ENCODE assay signal across 8 cellular contexts in the genomic region with DNA sequence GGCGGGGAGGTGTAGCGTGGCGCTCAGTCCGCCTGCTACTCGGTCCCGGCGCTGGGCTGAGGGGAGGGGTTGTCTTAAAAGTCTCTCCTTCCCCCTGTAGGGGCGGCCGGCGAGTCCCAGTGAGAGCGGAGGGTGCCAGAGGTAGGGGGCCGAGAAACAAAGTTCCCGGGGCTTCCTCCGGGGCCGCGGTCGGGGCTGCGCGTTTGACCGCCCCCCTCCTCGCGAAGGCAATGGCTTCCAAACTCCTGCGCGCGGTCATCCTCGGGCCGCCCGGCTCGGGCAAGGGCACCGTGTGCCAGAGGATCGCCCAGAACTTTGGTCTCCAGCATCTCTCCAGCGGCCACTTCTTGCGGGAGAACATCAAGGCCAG. TPM values are rescaled to one million over a fixed set of nuclear protein-coding genes. Genes with fewer than 3 reads are reported as not detected.
DNase-seq lines count a peak whose midpoint lies in the region; ATAC-seq and TF ChIP-seq lines count a peak whose summit lies in the region.
"Not testable (repeated sequence)": the region's sequence is repeated elsewhere in the genome, so short reads cannot be mapped to it uniquely, and the experiment has no call there.

A gene (plus strand): TSS at position 26 of the 370 bp plus-strand sequence. CDS start 205 bp downstream, at position 231.

- not testable (repeated sequence) for H3K27me3 ChIP-seq in HCT116 (ENCODE audit: insufficient read depth, low read length); WERI-Rb-1 (ENCODE audit: insufficient read depth, low read depth, severe bottlenecking); tibial artery
- H3K27me3 ChIP-seq in hepatocyte = peaks cover 10% of the 10 kb centered on the region
- H3K27me3 ChIP-seq in neural progenitor cell = peaks cover 77% of the 10 kb centered on the region

- peaks cover 9 to 31% of the 10 kb centered on the region in 2 experiments for H3K4me1 ChIP-seq in HCT116 (ENCODE audit: control insufficient read depth in 1 of 2, insufficient read depth in 2 of 2, low read length in 2 of 2)
- H3K4me1 ChIP-seq in hepatocyte (ENCODE audit: insufficient read depth) = not testable (repeated sequence)
- H3K4me1 ChIP-seq in neural progenitor cell = peaks cover 11% of the 10 kb centered on the region
- peaks cover 0 to 27% (median 18%) of the 10 kb centered on the region in 4 donors for H3K4me1 ChIP-seq in tibial artery

- intact Hi-C loops in HCT116 (cut with micrococcal nuclease) = loop anchor here (10.0 kb wide), 1 partner anchor 83 kb away; no protein-coding TSS in a partner anchor
- intact Hi-C loops in tibial artery (cut with DNase I; ENCODE audit: low total_unique reads) = loop anchor here (2.0 to 10.0 kb wide), 3 partner anchors 23 to 81 kb away; no protein-coding TSS in a partner anchor

- CTCF ChIA-PET in HCT116 (lab: Charles Lee) = not testable (repeated sequence)

- H3K4me2 ChIP-seq in HCT116 (ENCODE audit: low read length) = peak within 1 kb of the TSS; percentile 96
- peak within 1 kb of the TSS; percentile 98 for H3K4me2 ChIP-seq in hepatocyte
- peak within 1 kb of the TSS; percentile 95 for H3K4me2 ChIP-seq in neural progenitor cell

- H3K79me2 ChIP-seq in HCT116 (ENCODE audit: insufficient read depth, low read length) (peaks cover 42% of the 10 kb centered on the region), hepatocyte (peaks cover 32% of the 10 kb centered on the region)
- H3K79me2 ChIP-seq in neural progenitor cell (ENCODE audit: low read depth) = not testable (repeated sequence)

- peaks cover 33% of the 10 kb centered on the region for H3K4me1 Mint-ChIP-seq in neural progenitor cell

- H3K9me3 ChIP-seq in HCT116 (ENCODE audit: control insufficient read depth in 1 of 2, insufficient read depth in 1 of 2, low read depth in 1 of 2, low read length in 2 of 2); WERI-Rb-1 (ENCODE audit: severe bottlenecking); hepatocyte (ENCODE audit: low read depth); neural progenitor cell (ENCODE audit: low read depth); tibial artery: not testable (repeated sequence)

- H3K27me3 Mint-ChIP-seq in neural progenitor cell (ENCODE audit: insufficient read depth, low read depth) = peaks cover 23% of the 10 kb centered on the region

- peaks cover 21% of the 10 kb centered on the region for H3F3A ChIP-seq in neural progenitor cell (ENCODE audit: low read depth)

- peak within 1 kb of the TSS; percentile 78 for H3K27ac Mint-ChIP-seq in neural progenitor cell

- RAD21 ChIA-PET in HCT116 (lab: Charles Lee; ENCODE audit: low non-redundant PET in 1 of 2, low total read pairs in 2 of 2, uncharacterized antibody in 2 of 2, unreplicated experiment in 2 of 2) = not testable (repeated sequence)

- not testable (repeated sequence) for H3K9me3 Mint-ChIP-seq in neural progenitor cell

- H3K9me2 ChIP-seq in HCT116 (ENCODE audit: insufficient read depth); hepatocyte (replicated peaks; ENCODE audit: insufficient read depth): not testable (repeated sequence)

- not testable (repeated sequence) for H3K36me3 ChIP-seq in HCT116 (ENCODE audit: control insufficient read depth in 1 of 2, insufficient read depth in 2 of 2, low read length in 2 of 2); WERI-Rb-1; hepatocyte (replicated peaks; ENCODE audit: insufficient read depth, low read depth); neural progenitor cell; tibial artery

- POLR2A ChIA-PET in HCT116 (lab: Charles Lee) = not testable (repeated sequence)

- ATAC-seq in GM18502 (IDR thresholded peaks at IDR 0.05; ENCODE audit: poor library complexity, unreplicated experiment) (peak; percentile 20), HCT116 (peak; percentile 68), HG03575 (IDR thresholded peaks at IDR 0.05; ENCODE audit: extremely low read depth, insufficient number of reproducible peaks, low FRiP score, unreplicated experiment) (peak; percentile 3)

- H4K20me1 ChIP-seq in HCT116 (ENCODE audit: insufficient read depth); hepatocyte (ENCODE audit: insufficient read depth, poor library complexity, severe bottlenecking); neural progenitor cell (ENCODE audit: low read depth): not testable (repeated sequence)

- BruUV-seq in HCT116 (replicated peaks; lab: Mats Ljungman, UMichigan) = not testable (repeated sequence)

- TF ChIP-seq POLR2A in HCT116 (IDR thresholded peaks at IDR 0.05; ENCODE audit: borderline replicate concordance, extremely low read depth, insufficient read depth, insufficient read length) = peak; percentile 19

- H3K4me3 ChIP-seq in HCT116 (replicated peaks in 1 of 2; ENCODE audit: low read depth in 1 of 2, low read length in 2 of 2) (peak within 1 kb of the TSS; percentile 70 to 87), WERI-Rb-1 (ENCODE audit: low read depth, low read length) (peak within 1 kb of the TSS; percentile 54), choroid plexus epithelial cell (ENCODE audit: low read depth, low read length) (peak within 1 kb of the TSS; percentile 58), hepatocyte (peak within 1 kb of the TSS; percentile 69), neural progenitor cell (peak within 1 kb of the TSS; percentile 66), tibial artery (peak within 1 kb of the TSS; percentile 69 to 94)

- not testable (repeated sequence) for H3K36me3 Mint-ChIP-seq in neural progenitor cell

- not testable (repeated sequence) for DNase-seq in HCT116 (ENCODE audit: low read depth, low spot score); WERI-Rb-1; choroid plexus epithelial cell (ENCODE audit: low read depth); hepatocyte (ENCODE audit: low spot score); neural progenitor cell (ENCODE audit: low spot score); tibial artery

- 9% methylated on average over 10 of the region's 33 CpGs for WGBS in hepatocyte (ENCODE audit: low lambda C conversion rate, missing lambda C conversion rate)

- H3K4me3 Mint-ChIP-seq in neural progenitor cell = peak within 1 kb of the TSS; percentile 94

- peak within 1 kb of the TSS; percentile 82 for H3K9ac ChIP-seq in HCT116 (ENCODE audit: low read length)
- H3K9ac ChIP-seq in neural progenitor cell = not testable (repeated sequence)

- TF ChIP-seq RAD21 in HCT116 (IDR thresholded peaks at IDR 0.05; ENCODE audit: low read depth) = not testable (repeated sequence)

- peak within 1 kb of the TSS; percentile 68 for H3K27ac ChIP-seq in HCT116 (ENCODE audit: low read depth, low read length)
- H3K27ac ChIP-seq in WERI-Rb-1 = peak within 1 kb of the TSS; percentile 40; the same call in 1 of the 2 replicates
- H3K27ac ChIP-seq in hepatocyte = peak within 1 kb of the TSS; percentile 78
- not testable (repeated sequence) for H3K27ac ChIP-seq in neural progenitor cell
- peak within 1 kb of the TSS; percentile 98 to 99 for H3K27ac ChIP-seq in tibial artery

- H2AFZ ChIP-seq in HCT116 (ENCODE audit: low read depth, low read length, poor library complexity, severe bottlenecking) (peak within 1 kb of the TSS; percentile 74), hepatocyte (peak within 1 kb of the TSS; percentile 89), neural progenitor cell (replicated peaks) (peak within 1 kb of the TSS; percentile 81)

- not testable (repeated sequence) for TF ChIP-seq CTCF in HCT116 (IDR thresholded peaks at IDR 0.05 in 2 of 3, conservative IDR thresholded peaks at IDR 0.05 in 1 of 3; ENCODE audit: borderline replicate concordance in 1 of 3, insufficient read depth in 1 of 3, low read depth in 2 of 3, low read length in 2 of 3); WERI-Rb-1 (IDR thresholded peaks at IDR 0.05; ENCODE audit: low read depth, low read length); choroid plexus epithelial cell (conservative IDR thresholded peaks at IDR 0.05; ENCODE audit: low read depth, low read length); hepatocyte (IDR thresholded peaks at IDR 0.05; ENCODE audit: poor library complexity); neural progenitor cell (IDR thresholded peaks at IDR 0.05); tibial artery (IDR thresholded peaks at IDR 0.05)

TF ChIP-seq in HCT116, 20 proteins besides CTCF, POLR2A, EP300 and RAD21:
- TF ChIP-seq SIN3A (IDR thresholded peaks at IDR 0.05; ENCODE audit: low read depth) = peak; percentile 43; the same call in 1 of the 2 replicates

RNA-seq across cellular contexts. Expression of the gene that starts here (rescaled TPM):
- total RNA-seq in HCT116 (2021; ENCODE audit: unreplicated experiment) (51.5 TPM), hepatocyte (76.1 and 82.7 TPM in 2 replicates), neural progenitor cell (ENCODE audit: low replicate concordance) (28.8 and 31.5 TPM in 2 replicates)
- 42.9 and 53.4 TPM in 2 replicates for polyA plus RNA-seq in HCT116 (2012)
- 50.5 and 61.5 TPM in 2 replicates for polyA plus RNA-seq in hepatocyte

Comparison
In these comparisons a context has a peak if more than half of its experiments do, and no peak if none do; other contexts are left out.
1. ATAC-seq: peak in every context shown above with its lines; median percentile 68 in HCT116; 20 in GM18502; 3 in HG03575.